In the genomic region with DNA sequence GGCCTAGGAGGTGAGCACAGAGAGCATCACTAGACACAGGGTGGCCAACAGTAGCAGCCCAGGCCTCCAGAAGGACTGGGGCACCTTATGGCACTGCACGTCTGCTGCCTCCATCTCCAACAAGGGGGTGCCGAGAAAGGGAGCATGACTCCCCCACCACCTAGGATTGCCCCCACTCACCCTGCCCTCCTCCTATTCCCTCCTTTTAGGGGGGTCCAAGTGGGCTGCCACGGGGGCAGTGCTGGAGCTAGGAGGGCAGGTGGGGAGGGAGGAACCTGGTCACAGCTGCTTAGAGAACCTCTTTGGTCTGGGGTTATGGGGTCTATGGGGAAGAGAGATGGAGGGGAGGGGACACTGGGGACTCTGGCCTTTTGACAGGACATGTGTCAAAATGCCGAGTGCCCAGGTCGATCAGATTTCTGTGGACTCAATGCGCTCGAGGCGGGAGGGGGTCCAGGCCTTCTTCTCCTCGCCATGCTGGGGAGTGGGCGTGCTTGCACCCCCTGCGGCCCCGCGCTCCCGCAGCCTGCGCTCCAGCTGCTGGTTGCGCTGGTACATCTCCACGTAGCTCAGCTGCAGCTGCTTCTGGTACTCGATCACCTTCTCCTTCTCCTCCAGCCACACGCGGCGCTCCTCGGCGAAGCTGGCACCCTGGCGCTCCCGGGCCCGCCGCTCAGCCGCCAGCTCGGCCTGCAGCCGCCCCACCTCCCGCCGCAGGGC, we compare ENCODE assay signal across 14 cellular contexts.
"Had no signal": no experiment of that assay in that cellular context is flagged by ENCODE, and none has a peak within 500 bp of the region (broad histone marks: within the 10 kb centered on the region; RNA-seq: fewer than 3 reads in every experiment).

No MANE protein-coding gene starts in this region.

- H3K36me3 ChIP-seq: sigmoid colon had no signal

- DNase-seq: activated effector memory CD4-positive, alpha-beta T cell treated with anti-CD3 and anti-CD28 coated beads, Interleukin-2, amount 50 U/mL, for 16 hours; activated naive CD8-positive, alpha-beta T cell treated with anti-CD3 and anti-CD28 coated beads for 36 hours; activated T-cell treated with anti-CD3 and anti-CD28 coated beads, Interleukin-2, amount 50 U/mL, for 24 hours; anterior cingulate cortex; nephron progenitor cell; stimulated activated CD4-positive, alpha-beta T cell treated with anti-CD3 and anti-CD28 coated beads, Interleukin-12 subunit alpha, Interleukin-12 subunit beta, amount 100 ng/mL, for 4 hours; stimulated activated CD4-positive, alpha-beta T cell treated with anti-CD3 and anti-CD28 coated beads, Interleukin-2, amount 100 ng/mL, for 48 hours; stimulated activated naive CD4-positive, alpha-beta T cell treated with Interleukin-2 at 50 U/mL for 16 hours had no signal

- H3K36me3 Mint-ChIP-seq: memory B cell had no signal

- H3K27ac Mint-ChIP-seq: activated naive CD8-positive, alpha-beta T cell treated with anti-CD3 and anti-CD28 coated beads for 36 hours; activated T-cell treated with anti-CD3 and anti-CD28 coated beads, Interleukin-2, amount 50 U/mL, for 24 hours; memory B cell; T-helper 2 cell treated with Interferon-gamma antibody and Interleukin-4, amounts not matched to agents 5 μg/mL and 100 μg/mL, for 36 hours had no signal

- ATAC-seq: activated CD4-positive, CD25-positive, alpha-beta regulatory T cell treated with anti-CD3 and anti-CD28 coated beads, Interleukin-2, amount 50 U/mL, for 24 hours; left lobe of liver had no signal

- H3K9me3 ChIP-seq: sigmoid colon, upper lobe of left lung had no signal

- H3K4me3 Mint-ChIP-seq: activated T-cell treated with anti-CD3 and anti-CD28 coated beads, Interleukin-2, amount 50 U/mL, for 24 hours; memory B cell; nephron progenitor cell; T-helper 2 cell treated with Interferon-gamma antibody and Interleukin-4, amounts not matched to agents 5 μg/mL and 100 μg/mL, for 36 hours had no signal

- H3K9me3 Mint-ChIP-seq: activated naive CD8-positive, alpha-beta T cell treated with anti-CD3 and anti-CD28 coated beads for 36 hours; activated T-cell treated with anti-CD3 and anti-CD28 coated beads, Interleukin-2, amount 50 U/mL, for 24 hours; memory B cell; nephron progenitor cell; T-helper 2 cell treated with Interferon-gamma antibody and Interleukin-4, amounts not matched to agents 5 μg/mL and 100 μg/mL, for 36 hours had no signal
